12 cellular contexts compared by ENCODE assay signal in genomic region chr11:73310076-73310475, GRCh38. TPM values are rescaled to one million over a fixed set of nuclear protein-coding genes. Genes with fewer than 3 reads are reported as not detected.
DNase-seq lines count a peak whose midpoint lies in the region; ATAC-seq, FAIRE-seq and TF ChIP-seq lines count a peak whose summit lies in the region.
"Had no signal": no experiment of that assay in that cellular context is flagged by ENCODE, and none has a peak within 500 bp of the region (broad histone marks: within the 10 kb centered on the region; RNA-seq: fewer than 3 reads in every experiment).

No MANE protein-coding gene starts in this region.

- H3K27ac Mint-ChIP-seq in CD8-positive, alpha-beta T cell, result no peak overlapping the region
- no peak overlapping the region for H3K27ac Mint-ChIP-seq in MCF 10A (ENCODE audit: low read depth, unreplicated experiment)

- peaks cover 6% of the 10 kb centered on the region for H3K27me3 ChIP-seq in CD8-positive, alpha-beta T cell (ENCODE audit: insufficient read depth, low read length)
- H3K27me3 ChIP-seq in layer of hippocampus (ENCODE audit: control insufficient read depth, insufficient read depth, low read length) (peaks cover 6% of the 10 kb centered on the region), small intestine (ENCODE audit: control insufficient read depth in 2 of 2, insufficient read depth in 2 of 2, low read length in 2 of 2) (no peaks in the 10 kb centered on the region)

- H3K9me3 ChIP-seq in CD8-positive, alpha-beta T cell (ENCODE audit: low read length), result no peaks in the 10 kb centered on the region
- H3K9me3 ChIP-seq in small intestine (ENCODE audit: control insufficient read depth, low read depth), result no peaks in the 10 kb centered on the region
- H3K9me3 ChIP-seq: HAP-1 had no signal

- H3K4me1 Mint-ChIP-seq in CD8-positive, alpha-beta T cell (ENCODE audit: low read depth), result peaks cover 12% of the 10 kb centered on the region
- peaks cover 47% of the 10 kb centered on the region for H3K4me1 Mint-ChIP-seq in MCF 10A (ENCODE audit: insufficient read depth, unreplicated experiment)

- TF ChIP-seq CTCF in CD8-positive, alpha-beta T cell (IDR thresholded peaks at IDR 0.05), result no peak
- no peak for TF ChIP-seq CTCF in MCF 10A (IDR thresholded peaks at IDR 0.05; ENCODE audit: unreplicated experiment)

- peaks cover 6% of the 10 kb centered on the region for H3K27me3 Mint-ChIP-seq in CD8-positive, alpha-beta T cell (ENCODE audit: low read depth)
- no peaks in the 10 kb centered on the region for H3K27me3 Mint-ChIP-seq in MCF 10A (ENCODE audit: insufficient read depth, unreplicated experiment)

- 77 to 93% (median 93%) methylated on average over 16 of the region's 16 CpGs for WGBS in small intestine, 3 donors

- H3K27ac ChIP-seq in CD8-positive, alpha-beta T cell (ENCODE audit: low read depth, low read length), result no peak overlapping the region
- H3K27ac ChIP-seq in layer of hippocampus (ENCODE audit: low read depth, low read length) (peak overlapping the region; percentile 84), small intestine (ENCODE audit: low read depth in 1 of 2, low read length in 1 of 2) (peak overlapping the region; percentile 26 to 59)

- BruUV-seq in MCF 10A (replicated peaks; lab: Mats Ljungman, UMichigan), result no TSS peak

- no peaks in the 10 kb centered on the region for H3K36me3 ChIP-seq in CD8-positive, alpha-beta T cell (ENCODE audit: insufficient read depth, low read length)
- H3K36me3 ChIP-seq in small intestine (ENCODE audit: control insufficient read depth in 2 of 2, insufficient read depth in 2 of 2, low read length in 2 of 2), result no peaks in the 10 kb centered on the region

- no peak for FAIRE-seq in small intestine (lab: Jason Lieb, UNC)

- intact Hi-C loops in CD8-positive, alpha-beta T cell (cut with DNase I, micrococcal nuclease), result no loop called here
- intact Hi-C loops in MCF 10A (cut with micrococcal nuclease), result no loop called here

- DNase-seq in CD8-positive, alpha-beta T cell, result no peak
- DNase-seq in MCF 10A (ENCODE audit: unreplicated experiment), result no peak
- DNase-seq in small intestine, result no peak
- DNase-seq in NCI-H128 (lab: John Stamatoyannopoulos, UW; ENCODE audit: unreplicated experiment), result no peak
- DNase-seq in NCI-H2107 treated with DMSO at 0.1 percent for 48 hours (lab: John Stamatoyannopoulos, UW; ENCODE audit: unreplicated experiment), result no peak
- DNase-seq: activated CD8-positive, alpha-beta memory T cell treated with anti-CD3 and anti-CD28 coated beads for 24 hours; left colon; stimulated activated CD4-positive, alpha-beta T cell treated with anti-CD3 and anti-CD28 coated beads, Interleukin-4, amount 100 ng/mL, for 24 hours had no signal

- H3K9me3 Mint-ChIP-seq in CD8-positive, alpha-beta T cell, result no peaks in the 10 kb centered on the region
- H3K9me3 Mint-ChIP-seq in MCF 10A (ENCODE audit: unreplicated experiment), result no peaks in the 10 kb centered on the region

- CTCF ChIA-PET in CD8-positive, alpha-beta T cell (lab: Charles Lee), result interaction anchor here (0.8 to 6.8 kb wide), 3 partner anchors 25 to 83 kb away, joined by 3 to 113 read pairs (median 3); no protein-coding TSS in a partner anchor
- CTCF ChIA-PET in MCF 10A (lab: Yijun Ruan, JAX), result interaction anchor here (0.7 to 6.8 kb wide), 6 partner anchors 13 to 497 kb away, joined by 3 to 127 read pairs (median 4); no protein-coding TSS in a partner anchor

- H3K4me1 ChIP-seq in CD8-positive, alpha-beta T cell (ENCODE audit: insufficient read depth, low read length), result peaks cover 9% of the 10 kb centered on the region
- peaks cover 0 to 4% of the 10 kb centered on the region in 2 donors for H3K4me1 ChIP-seq in small intestine (ENCODE audit: control insufficient read depth in 2 of 2, insufficient read depth in 1 of 2, low read depth in 1 of 2, low read length in 1 of 2)

- peak overlapping the region; percentile 47 for H3K4me3 Mint-ChIP-seq in CD8-positive, alpha-beta T cell
- H3K4me3 Mint-ChIP-seq in MCF 10A (ENCODE audit: unreplicated experiment), result peak overlapping the region; percentile 73

- no peak for ATAC-seq in CD8-positive, alpha-beta T cell
- ATAC-seq in esophagus mucosa (no peak), GM21825 (IDR thresholded peaks at IDR 0.05; ENCODE audit: unreplicated experiment) (no peak)

- POLR2A ChIA-PET in CD8-positive, alpha-beta T cell (lab: Charles Lee), result interaction anchor here (0.7 to 1.8 kb wide), 2 partner anchors 8 to 22 kb away, joined by 3 to 4 read pairs; no protein-coding TSS in a partner anchor
- POLR2A ChIA-PET in MCF 10A (lab: Yijun Ruan, JAX), result interaction anchor here (0.7 to 4.3 kb wide), 5 partner anchors 20 to 288 kb away, joined by 3 to 36 read pairs (median 5); partner anchors contain the start of gene FAM168A

- H3K4me3 ChIP-seq in CD8-positive, alpha-beta T cell (ENCODE audit: low read depth, low read length), result no peak overlapping the region
- no peak overlapping the region for H3K4me3 ChIP-seq in small intestine (ENCODE audit: low read depth in 1 of 2, low read length in 2 of 2)

- peaks cover 2% of the 10 kb centered on the region for H3K36me3 Mint-ChIP-seq in CD8-positive, alpha-beta T cell
- H3K36me3 Mint-ChIP-seq in MCF 10A (ENCODE audit: insufficient read depth, unreplicated experiment), result peaks cover 11% of the 10 kb centered on the region

RNA-seq across cellular contexts. Expression of gene ARHGEF17, which starts 2.0 kb away (rescaled TPM):
- total RNA-seq in CD8-positive, alpha-beta T cell, result under 1 TPM in 1 of 2 experiments, not detected in 1; 0.14 TPM
- total RNA-seq in MCF 10A (2022), result 27.6 and 29.3 TPM in 2 replicates
- 10 to 100 TPM in 1 of 3 donors, 1 to 10 TPM in 1, under 1 TPM in 1; 0.67 to 11.6 (median 1.4) TPM for polyA plus RNA-seq in small intestine
- total RNA-seq in esophagus mucosa, result 5.4 TPM

RNA-seq across cellular contexts. Expression of gene P2RY6, which starts 37.9 kb away (rescaled TPM):
- total RNA-seq in CD8-positive, alpha-beta T cell, result not detected
- not detected in 2 replicates for total RNA-seq in MCF 10A (2022)
- 1 to 10 TPM in 2 of 3 donors, under 1 TPM in 1; 0.67 to 4.3 (median 1.9) TPM for polyA plus RNA-seq in small intestine
- 1.0 TPM for total RNA-seq in esophagus mucosa
